ENCODE assay signal across 24 cellular contexts in genomic region chr10:80264081-80265056, GRCh38. TPM values are rescaled to one million over a fixed set of nuclear protein-coding genes. Genes with fewer than 3 reads are reported as not detected.
DNase-seq lines count a peak whose midpoint lies in the region; ATAC-seq, FAIRE-seq and TF ChIP-seq lines count a peak whose summit lies in the region.
"Had no signal": no experiment of that assay in that cellular context is flagged by ENCODE, and none has a peak within 500 bp of the region (broad histone marks: within the 10 kb centered on the region; RNA-seq: fewer than 3 reads in every experiment).

No MANE protein-coding gene starts in this region.

- H3K4me1 Mint-ChIP-seq in CD14-positive monocyte (peaks cover 2% of the 10 kb centered on the region), osteocyte (ENCODE audit: unreplicated experiment) (peaks cover 11% of the 10 kb centered on the region)

- H3K4me3 Mint-ChIP-seq in CD14-positive monocyte (no peak overlapping the region), osteocyte (ENCODE audit: unreplicated experiment) (no peak overlapping the region)

- intact Hi-C loops in CD14-positive monocyte (cut with micrococcal nuclease): no loop called here
- intact Hi-C loops in HepG2 (cut with micrococcal nuclease; ENCODE audit: unreplicated experiment): loop anchor here (5.0 kb wide), 1 partner anchor 58 kb away; no protein-coding TSS in a partner anchor

- in situ Hi-C loops in HepG2 (cut with HindIII; ENCODE audit: extremely low pct_ligation_motif_present, low pct_unique_long_range_greater_than_20kb): loop anchor here (25.0 kb wide), 1 partner anchor 248 kb away; no protein-coding TSS in a partner anchor

- WGBS in ectodermal cell, 2 experiments: 89% methylated on average over 19 to 25 of the region's 25 CpGs
- 58% methylated on average over 23 of the region's 25 CpGs for whole genome bisulfite sequencing in HepG2 (ENCODE audit: low lambda C conversion rate)

- H3K27ac Mint-ChIP-seq in CD14-positive monocyte: peak overlapping the region in 1 of 7 donors; percentile 20
- no peak overlapping the region for H3K27ac Mint-ChIP-seq in osteocyte (ENCODE audit: unreplicated experiment)

- no peaks in the 10 kb centered on the region for H3K27me3 ChIP-seq in ectodermal cell (ENCODE audit: control insufficient read depth, insufficient read depth, low read length, poor library complexity, severe bottlenecking)
- H3K27me3 ChIP-seq in HepG2 (ENCODE audit: control insufficient read depth in 1 of 2, insufficient read depth in 2 of 2, low read length in 2 of 2): no peaks in the 10 kb centered on the region
- no peaks in the 10 kb centered on the region for H3K27me3 ChIP-seq in SJCRH30
- H3K27me3 ChIP-seq: BE2C had no signal

- H3K9ac ChIP-seq in HepG2 (ENCODE audit: insufficient read depth, low read depth, low read length): peak overlapping the region; percentile 53

- H3K9me3 Mint-ChIP-seq in CD14-positive monocyte (peaks cover 2 to 9% (median 4%) of the 10 kb centered on the region in 7 donors), osteocyte (ENCODE audit: unreplicated experiment) (no peaks in the 10 kb centered on the region)

- no TSS peak for BruUV-seq in HepG2 (replicated peaks; lab: Mats Ljungman, UMichigan)

- H3K27me3 Mint-ChIP-seq in CD14-positive monocyte (ENCODE audit: low read depth in 3 of 3): peaks cover 0 to 4% (median 4%) of the 10 kb centered on the region in 3 donors
- H3K27me3 Mint-ChIP-seq in osteocyte (ENCODE audit: unreplicated experiment): no peaks in the 10 kb centered on the region

- TF ChIP-seq POLR2A in HepG2 (IDR thresholded peaks at IDR 0.05; ENCODE audit: insufficient read depth in 1 of 2, low read depth in 2 of 2, low read length in 2 of 2): peak; percentile 32 to 38; a peak in 1 of 4 replicates

- TF ChIP-seq EP300 in HepG2 (IDR thresholded peaks at IDR 0.05; ENCODE audit: low read depth in 2 of 2, low read length in 2 of 2) (peak in 1 of 2 experiments; percentile 73; a peak in 2 of 4 replicates), HepG2 (CRISPR knock-in tag; IDR thresholded peaks at IDR 0.05; ENCODE audit: borderline replicate concordance) (peak; percentile 63; the same call in 1 of the 2 replicates)

- H3K4me3 ChIP-seq in ectodermal cell (ENCODE audit: insufficient read depth, low read depth, low read length) (peak overlapping the region; percentile 6), HepG2 (replicated peaks in 1 of 3; ENCODE audit: insufficient read depth in 1 of 3, low read depth in 2 of 3, low read length in 3 of 3) (peak overlapping the region in 1 of 3 experiments; percentile 36; a peak in 1 of 6 replicates), SJCRH30 (no peak overlapping the region)
- H3K4me3 ChIP-seq: K562, SJSA1 had no signal

- H4K20me1 ChIP-seq in HepG2 (ENCODE audit: insufficient read depth, low read length): no peaks in the 10 kb centered on the region

- H3K36me3 Mint-ChIP-seq in CD14-positive monocyte (no peaks in the 10 kb centered on the region), osteocyte (ENCODE audit: unreplicated experiment) (no peaks in the 10 kb centered on the region)

- FAIRE-seq in HepG2 (lab: Jason Lieb, UNC): peak; percentile 93
- FAIRE-seq: GM18507, K562, RCC 7860 had no signal

- H3K4me1 ChIP-seq in ectodermal cell (ENCODE audit: control insufficient read depth, insufficient read depth, low read length): peaks cover 15% of the 10 kb centered on the region
- H3K4me1 ChIP-seq in HepG2 (ENCODE audit: insufficient read depth, low read length): peaks cover 88% of the 10 kb centered on the region
- H3K4me1 ChIP-seq in SJCRH30: peaks cover 4% of the 10 kb centered on the region; the same call in 1 of the 2 replicates
- H3K4me1 ChIP-seq: BE2C, SJSA1 had no signal

- CTCF ChIA-PET in HepG2 (lab: Yijun Ruan, JAX; ENCODE audit: low intra/inter-chr PET ratio, low total read pairs): no interaction called here

- DNase-seq in CD14-positive monocyte (ENCODE audit: low spot score) (peak; percentile 27), HepG2 (ENCODE audit: low spot score) (peak; percentile 88), osteocyte (ENCODE audit: extremely low spot score, unreplicated experiment) (peak; percentile 44), SJCRH30 (no peak), NCI-H2171 (lab: John Stamatoyannopoulos, UW) (no peak)
- DNase-seq: 8988T, ACHN, BE2C, Calu3, DMS79 treated with DMSO at 0.1 percent for 48 hours, Kasumi-1, MV-4-11, NCI-H1105, NCI-H1436 treated with DMSO at 0.1 percent for 48 hours, NCI-H187 treated with DMSO at 0.1 percent for 48 hours, NCI-H524, NCI-H748 treated with DMSO at 0.1 percent for 48 hours had no signal

- POLR2A ChIA-PET in HepG2 (lab: Yijun Ruan, JAX): interaction anchor here (1.3 to 2.6 kb wide), 4 partner anchors 9 to 144 kb away, joined by 4 to 23 read pairs (median 15); partner anchors contain the start of genes MAT1A and PRXL2A

- H3K27ac ChIP-seq in ectodermal cell (ENCODE audit: insufficient read depth, low read depth, low read length, poor library complexity, severe bottlenecking): no peak overlapping the region
- peak overlapping the region; percentile 90 for H3K27ac ChIP-seq in HepG2 (ENCODE audit: extremely low read length, insufficient read depth, low read length)
- no peak overlapping the region for H3K27ac ChIP-seq in SJCRH30
- H3K27ac ChIP-seq: HL-60, SJSA1 had no signal

- H3K9me3 ChIP-seq in ectodermal cell (ENCODE audit: control insufficient read depth, low read length) (no peaks in the 10 kb centered on the region), HepG2 (ENCODE audit: low read length) (peaks cover 7% of the 10 kb centered on the region), SJCRH30 (replicated peaks) (peaks cover 3% of the 10 kb centered on the region; the same call in 1 of the 2 replicates)
- H3K9me3 ChIP-seq: BE2C, SJSA1 had no signal

- ATAC-seq in HepG2: peak; percentile 76
- ATAC-seq in GM19324 (IDR thresholded peaks at IDR 0.05; ENCODE audit: low FRiP score, unreplicated experiment): no peak
- ATAC-seq: K562 had no signal

- TF ChIP-seq CTCF in CD14-positive monocyte (IDR thresholded peaks at IDR 0.05): no peak
- no peak for TF ChIP-seq CTCF in HepG2 (CRISPR knock-in tag; IDR thresholded peaks at IDR 0.05)
- TF ChIP-seq CTCF in osteocyte (IDR thresholded peaks at IDR 0.05): no peak

- H2AFZ ChIP-seq in HepG2 (ENCODE audit: low read length): peak overlapping the region; percentile 82

- H3K4me2 ChIP-seq in HepG2 (ENCODE audit: low read depth, low read length): peak overlapping the region; percentile 29

- H3K36me3 ChIP-seq in ectodermal cell (ENCODE audit: control insufficient read depth, insufficient read depth, low read length): no peaks in the 10 kb centered on the region
- no peaks in the 10 kb centered on the region for H3K36me3 ChIP-seq in HepG2 (replicated peaks in 1 of 2; ENCODE audit: control insufficient read depth in 1 of 2, insufficient read depth in 2 of 2, low read length in 2 of 2)
- no peaks in the 10 kb centered on the region for H3K36me3 ChIP-seq in SJCRH30
- H3K36me3 ChIP-seq: BE2C, SJSA1 had no signal

- H3K79me2 ChIP-seq in HepG2 (ENCODE audit: insufficient read depth, low read length): no peaks in the 10 kb centered on the region

- TF ChIP-seq RAD21 in HepG2 (CRISPR knock-in tag; IDR thresholded peaks at IDR 0.05): no peak

RNA-seq across cellular contexts. Expression of gene MAT1A, which starts 25.1 kb away (rescaled TPM):
- polyA plus RNA-seq in CD14-positive monocyte (not detected), HepG2 (2011; rRNA removed) (57.1 and 71.8 TPM in 2 replicates)
- polyA plus RNA-seq in ectodermal cell (2013, experiment 1 of 4): 1.4 TPM
- polyA plus RNA-seq in ectodermal cell (2013, experiment 2 of 4): 0.30 TPM
- polyA plus RNA-seq in ectodermal cell (2013, experiment 3 of 4): 0.21 TPM
- 0.16 TPM for polyA plus RNA-seq in ectodermal cell (2013, experiment 4 of 4)
- total RNA-seq in HepG2 (2016; rRNA removed; fragmentation: Illumina TruSeq; extraction: Trizol) (76.9 and 101 TPM in 2 replicates), osteocyte (not detected in 2 replicates)
- 8.2 and 9.7 TPM in 2 replicates for total RNA-seq in HepG2 (2016; cell fraction: cytosol; rRNA removed; fragmentation: Illumina TruSeq; extraction: Trizol; ENCODE audit: low read depth)
- total RNA-seq in HepG2 (2016; cell fraction: insoluble cytoplasmic fraction; rRNA removed; fragmentation: Illumina TruSeq; extraction: Trizol): 77.4 and 101 TPM in 2 replicates
- 35.3 and 36.5 TPM in 2 replicates for total RNA-seq in HepG2 (2016; cell fraction: membrane; rRNA removed; fragmentation: Illumina TruSeq; extraction: Trizol)
- total RNA-seq in HepG2 (2016; cell fraction: nucleus; rRNA removed; fragmentation: Illumina TruSeq; extraction: Trizol): 51.9 and 57.9 TPM in 2 replicates
- 67.8 and 68.7 TPM in 2 replicates for polyA plus RNA-seq in HepG2 (2011; cell fraction: cytosol; rRNA removed)
- polyA plus RNA-seq in HepG2 (2011; cell fraction: nucleus; rRNA removed): 86.2 and 106 TPM in 2 replicates
- polyA plus RNA-seq in HepG2 (2012): 51.2 and 64.8 TPM in 2 replicates
- polyA plus RNA-seq in HepG2 (2016; cell fraction: cytosol; fragmentation: Illumina TruSeq; extraction: Trizol; ENCODE audit: low read depth): 7.9 and 9.8 TPM in 2 replicates
- polyA plus RNA-seq in HepG2 (2016; cell fraction: insoluble cytoplasmic fraction; fragmentation: Illumina TruSeq; extraction: Trizol; ENCODE audit: low read depth): 98.3 and 108 TPM in 2 replicates
- polyA plus RNA-seq in HepG2 (2016; cell fraction: membrane; fragmentation: Illumina TruSeq; extraction: Trizol; ENCODE audit: low read depth): 26.5 and 26.9 TPM in 2 replicates
- polyA plus RNA-seq in HepG2 (2016; cell fraction: nucleus; fragmentation: Illumina TruSeq; extraction: Trizol; ENCODE audit: insufficient read depth, low read depth): 93.4 and 100 TPM in 2 replicates
- 0.07 and 103 TPM in 2 replicates for polyA minus RNA-seq in HepG2 (2011; rRNA and poly(A)+ RNA removed; ENCODE audit: low replicate concordance)
- 28.5 and 32.8 TPM in 2 replicates for polyA minus RNA-seq in HepG2 (2011; cell fraction: cytosol; rRNA and poly(A)+ RNA removed)
- 23.2 and 35.9 TPM in 2 replicates for polyA minus RNA-seq in HepG2 (2011; cell fraction: nucleus; rRNA and poly(A)+ RNA removed)
- 0.15 TPM in 1 of 2 replicates, not detected in the other for total RNA-seq in SJCRH30 (2014; rRNA removed; shearing (Covaris generic))
- total RNA-seq: Calu3, SJSA1 had no signal

RNA-seq across cellular contexts. Expression of gene ANXA11, which starts 59.0 kb away (rescaled TPM):
- polyA plus RNA-seq in CD14-positive monocyte: 100 to 1,000 TPM; 134 to 174 TPM
- polyA plus RNA-seq in ectodermal cell (2013, experiment 1 of 4): 12.4 TPM
- polyA plus RNA-seq in ectodermal cell (2013, experiment 2 of 4): 15.8 TPM
- polyA plus RNA-seq in ectodermal cell (2013, experiment 3 of 4): 12.6 TPM
- polyA plus RNA-seq in ectodermal cell (2013, experiment 4 of 4): 16.7 TPM
- total RNA-seq in HepG2 (2016; rRNA removed; fragmentation: Illumina TruSeq; extraction: Trizol): 51.5 and 63.3 TPM in 2 replicates
- total RNA-seq in HepG2 (2016; cell fraction: cytosol; rRNA removed; fragmentation: Illumina TruSeq; extraction: Trizol; ENCODE audit: low read depth): 20.4 and 29.6 TPM in 2 replicates
- total RNA-seq in HepG2 (2016; cell fraction: insoluble cytoplasmic fraction; rRNA removed; fragmentation: Illumina TruSeq; extraction: Trizol): 51.1 and 56.9 TPM in 2 replicates
- total RNA-seq in HepG2 (2016; cell fraction: membrane; rRNA removed; fragmentation: Illumina TruSeq; extraction: Trizol): 45.4 and 46.0 TPM in 2 replicates
- 31.2 and 33.7 TPM in 2 replicates for total RNA-seq in HepG2 (2016; cell fraction: nucleus; rRNA removed; fragmentation: Illumina TruSeq; extraction: Trizol)
- polyA plus RNA-seq in HepG2 (2011; rRNA removed): 27.4 and 30.6 TPM in 2 replicates
- 26.4 and 31.5 TPM in 2 replicates for polyA plus RNA-seq in HepG2 (2011; cell fraction: cytosol; rRNA removed)
- 18.5 and 22.7 TPM in 2 replicates for polyA plus RNA-seq in HepG2 (2011; cell fraction: nucleus; rRNA removed)
- 57.8 and 76.4 TPM in 2 replicates for polyA plus RNA-seq in HepG2 (2012)
- polyA plus RNA-seq in HepG2 (2016; cell fraction: cytosol; fragmentation: Illumina TruSeq; extraction: Trizol; ENCODE audit: low read depth): 31.6 and 35.2 TPM in 2 replicates
- 68.8 and 94.4 TPM in 2 replicates for polyA plus RNA-seq in HepG2 (2016; cell fraction: insoluble cytoplasmic fraction; fragmentation: Illumina TruSeq; extraction: Trizol; ENCODE audit: low read depth)
- 63.5 and 64.4 TPM in 2 replicates for polyA plus RNA-seq in HepG2 (2016; cell fraction: membrane; fragmentation: Illumina TruSeq; extraction: Trizol; ENCODE audit: low read depth)
- 58.6 and 69.2 TPM in 2 replicates for polyA plus RNA-seq in HepG2 (2016; cell fraction: nucleus; fragmentation: Illumina TruSeq; extraction: Trizol; ENCODE audit: insufficient read depth, low read depth)
- polyA minus RNA-seq in HepG2 (2011; rRNA and poly(A)+ RNA removed; ENCODE audit: low replicate concordance): 42.5 and 107 TPM in 2 replicates
- polyA minus RNA-seq in HepG2 (2011; cell fraction: cytosol; rRNA and poly(A)+ RNA removed): 19.4 and 27.8 TPM in 2 replicates
- 20.3 and 20.9 TPM in 2 replicates for polyA minus RNA-seq in HepG2 (2011; cell fraction: nucleus; rRNA and poly(A)+ RNA removed)
- total RNA-seq in osteocyte: 127 and 129 TPM in 2 replicates
- total RNA-seq in SJCRH30 (2014; rRNA removed; shearing (Covaris generic)): 36.2 and 39.5 TPM in 2 replicates

Comparison
In these comparisons a context has a peak if more than half of its experiments do, and no peak if none do; other contexts are left out.
1. DNase-seq: peak in CD14-positive monocyte (single experiment), HepG2 (single experiment) and osteocyte (single experiment); none in SJCRH30 (0 of 2) and NCI-H2171 (single experiment).